Comparison of ENCODE assay signal across 1 cellular context in genomic region chr15:88546248-88547129, GRCh38.
TF ChIP-seq lines count a peak whose summit lies in the region.

TSS of gene DET1 (minus strand) at chr15:88546681. CDS start at chr15:88531705, 14,976 bp downstream.

TF ChIP-seq in GM23338, 12 proteins besides CTCF, POLR2A, EP300 and RAD21 (continued from another document):
- TF ChIP-seq REST (IDR thresholded peaks at IDR 0.05; ENCODE audit: unreplicated experiment) (no peak), POLR2AphosphoS5 (IDR thresholded peaks at IDR 0.05; ENCODE audit: low read depth) (peak; percentile 74), NANOG (IDR thresholded peaks at IDR 0.05; ENCODE audit: borderline replicate concordance) (no peak), JUNB (IDR thresholded peaks at IDR 0.05; ENCODE audit: unreplicated experiment) (no peak)
